In genomic region chr20:642398-643174, GRCh38 we compare ENCODE assay signal across 2 cellular contexts.
TF ChIP-seq lines count a peak whose summit lies in the region.

No MANE protein-coding gene starts in this region.

TF ChIP-seq in SK-N-SH, 30 proteins besides CTCF, POLR2A, EP300 and RAD21 (continued from another document):
- no peak for TF ChIP-seq REST (IDR thresholded peaks at IDR 0.05; ENCODE audit: low read depth, low read length)
- no peak for TF ChIP-seq TAF1 (IDR thresholded peaks at IDR 0.05; ENCODE audit: borderline replicate concordance, low read depth, low read length)
- no peak for TF ChIP-seq PBX3 (IDR thresholded peaks at IDR 0.05)
- TF ChIP-seq FOXJ3 (CRISPR knock-in tag; IDR thresholded peaks at IDR 0.05), result no peak
- no peak for TF ChIP-seq ZBTB33 (IDR thresholded peaks at IDR 0.05; ENCODE audit: borderline replicate concordance, low read depth)
- TF ChIP-seq EZH2phosphoT487 (IDR thresholded peaks at IDR 0.05; ENCODE audit: borderline replicate concordance, low read depth), result no peak
- TF ChIP-seq SMC3 (IDR thresholded peaks at IDR 0.05; ENCODE audit: low read depth, low read length), result no peak
- no peak for TF ChIP-seq YY1 (IDR thresholded peaks at IDR 0.05; ENCODE audit: low read depth)
- TF ChIP-seq FOSL2 (IDR thresholded peaks at IDR 0.05; ENCODE audit: borderline replicate concordance, low read depth), result no peak
- TF ChIP-seq SIN3A (IDR thresholded peaks at IDR 0.05; ENCODE audit: borderline replicate concordance, low read depth, low read length), result no peak
- no peak for TF ChIP-seq MXI1 (IDR thresholded peaks at IDR 0.05; ENCODE audit: low read depth, low read length)
- no peak for TF ChIP-seq IRF3 (IDR thresholded peaks at IDR 0.05; ENCODE audit: low read depth, low read length)
- TF ChIP-seq NFIC (IDR thresholded peaks at IDR 0.05; ENCODE audit: borderline replicate concordance), result no peak
- TF ChIP-seq USF2 (IDR thresholded peaks at IDR 0.05; ENCODE audit: borderline replicate concordance, low read depth, low read length), result no peak

TF ChIP-seq in SK-N-SH treated with all-trans-retinoic acid at 6 μM for 48 hours, 23 proteins besides CTCF, POLR2A, EP300 and RAD21 (continued from another document):
- TF ChIP-seq ISL1 (CRISPR knock-in tag; IDR thresholded peaks at IDR 0.05) (no peak), OSR1 (CRISPR knock-in tag; IDR thresholded peaks at IDR 0.05) (no peak), CSDC2 (CRISPR knock-in tag; IDR thresholded peaks at IDR 0.05) (no peak), RARB (CRISPR knock-in tag; IDR thresholded peaks at IDR 0.05) (no peak), ZNF70 (CRISPR knock-in tag; IDR thresholded peaks at IDR 0.05) (no peak), ZC3H10 (CRISPR knock-in tag; IDR thresholded peaks at IDR 0.05) (no peak), ARNTL (CRISPR knock-in tag; IDR thresholded peaks at IDR 0.05; ENCODE audit: borderline replicate concordance, low read depth) (no peak), TCF4 (CRISPR knock-in tag; IDR thresholded peaks at IDR 0.05; ENCODE audit: borderline replicate concordance) (no peak), POU6F1 (CRISPR knock-in tag; IDR thresholded peaks at IDR 0.05; ENCODE audit: borderline replicate concordance, low read depth) (no peak), CSRNP3 (CRISPR knock-in tag; IDR thresholded peaks at IDR 0.05) (no peak), PATZ1 (CRISPR knock-in tag; IDR thresholded peaks at IDR 0.05; ENCODE audit: borderline replicate concordance) (no peak)
TF ChIP-seq in SK-N-SH treated with all-trans-retinoic acid at 6 μM for 48 hours: peak in this region for 0.
